Comparison of ENCODE assay signal across 26 cellular contexts in the genomic region with DNA sequence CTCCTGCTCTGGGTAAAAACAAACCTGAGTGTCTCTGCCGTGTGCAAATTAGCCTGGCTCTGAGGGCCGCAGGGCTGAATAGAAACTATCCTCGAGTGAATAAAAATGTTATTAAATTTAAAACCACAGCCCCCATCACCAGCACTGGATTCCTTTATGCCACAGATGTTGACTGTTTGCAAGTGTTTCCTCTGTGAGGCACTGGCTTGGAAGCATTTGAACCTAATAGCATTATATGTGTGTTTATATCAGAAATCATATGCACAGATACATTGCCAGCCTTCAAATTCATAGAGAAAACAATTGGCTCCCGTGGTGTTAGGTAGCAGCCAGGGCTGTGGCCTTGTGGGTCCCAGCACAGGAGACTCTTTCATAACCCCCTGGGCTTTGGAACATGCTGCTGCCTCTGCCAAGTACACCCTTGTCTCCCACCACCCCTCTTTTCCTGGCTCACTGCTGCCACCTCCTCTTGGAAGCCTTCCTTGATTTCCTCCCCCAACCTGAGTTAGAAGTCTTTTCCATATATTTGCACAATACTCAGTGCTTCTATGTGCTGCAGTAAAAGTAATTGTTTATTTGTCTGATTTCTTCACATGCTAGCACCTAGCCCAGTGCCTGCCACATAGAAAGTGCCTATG.
DNase-seq lines count a peak whose midpoint lies in the region; ATAC-seq and TF ChIP-seq lines count a peak whose summit lies in the region.
"Had no signal": no experiment of that assay in that cellular context is flagged by ENCODE, and none has a peak within 500 bp of the region (broad histone marks: within the 10 kb centered on the region; RNA-seq: fewer than 3 reads in every experiment).

No MANE protein-coding gene starts in this region.

- intact Hi-C loops in ovary (cut with DNase I): no loop called here

- ATAC-seq in HG02885 (IDR thresholded peaks at IDR 0.05; ENCODE audit: poor library complexity, unreplicated experiment) (peak; percentile 10), memory B cell (ENCODE audit: low read depth) (no peak), HG02588 (IDR thresholded peaks at IDR 0.05; ENCODE audit: unreplicated experiment) (no peak)
- ATAC-seq: left lung, psoas muscle, upper lobe of right lung had no signal

- H3K27me3 ChIP-seq in ovary: no peaks in the 10 kb centered on the region
- H3K27me3 ChIP-seq: foreskin keratinocyte, left lung, upper lobe of right lung had no signal

- H3K36me3 Mint-ChIP-seq in memory B cell: no peaks in the 10 kb centered on the region
- no peaks in the 10 kb centered on the region for H3K36me3 Mint-ChIP-seq in type B pancreatic cell
- H3K36me3 Mint-ChIP-seq: immature natural killer cell had no signal

- CTCF ChIA-PET in AG04449 (lab: Yijun Ruan, JAX): interaction anchor here (1.1 to 1.2 kb wide), 2 partner anchors 13 to 88 kb away, joined by 3 read pairs; no protein-coding TSS in a partner anchor

- H3K4me3 ChIP-seq in AG04449 (ENCODE audit: low read depth, low read length) (0 out of 2 replicates have a peak overlapping the region, but pooled peaks have one; percentile 9), WI38 (ENCODE audit: low read depth, low read length) (peak overlapping the region; percentile 8; the same call in 1 of the 2 replicates), ovary (no peak overlapping the region)
- H3K4me3 ChIP-seq: left lung, psoas muscle, skin epidermis, upper lobe of right lung had no signal

- H3K27me3 Mint-ChIP-seq in memory B cell (no peaks in the 10 kb centered on the region), type B pancreatic cell (peaks cover 13% of the 10 kb centered on the region)
- H3K27me3 Mint-ChIP-seq: activated naive CD4-positive, alpha-beta T cell treated with anti-CD3 and anti-CD28 coated beads, Interleukin-2, amount 50 U/mL, for 24 hours had no signal

- POLR2A ChIA-PET in AG04449 (lab: Yijun Ruan, JAX): no interaction called here

- TF ChIP-seq EP300 in ovary (IDR thresholded peaks at IDR 0.05): no peak

- no peak overlapping the region for H3K4me3 Mint-ChIP-seq in memory B cell
- H3K4me3 Mint-ChIP-seq in type B pancreatic cell: no peak overlapping the region
- H3K4me3 Mint-ChIP-seq: activated naive CD4-positive, alpha-beta T cell treated with anti-CD3 and anti-CD28 coated beads, Interleukin-2, amount 50 U/mL, for 24 hours; activated T-cell treated with anti-CD3 and anti-CD28 coated beads, Interleukin-2, amount 50 U/mL, for 4 hours; immature natural killer cell; neural crest cell had no signal

- H3K27ac Mint-ChIP-seq in memory B cell (peak overlapping the region; percentile 75), type B pancreatic cell (no peak overlapping the region)
- H3K27ac Mint-ChIP-seq: activated naive CD4-positive, alpha-beta T cell treated with anti-CD3 and anti-CD28 coated beads, Interleukin-2, amount 50 U/mL, for 24 hours; immature natural killer cell had no signal

- DNase-seq in AG04449 (ENCODE audit: low read depth, low spot score) (no peak), memory B cell (ENCODE audit: low spot score in 2 of 2) (no peak), ovary (no peak), type B pancreatic cell (ENCODE audit: extremely low spot score, unreplicated experiment) (no peak), NCI-H2171 (lab: John Stamatoyannopoulos, UW) (no peak)
- DNase-seq: activated CD4-positive, alpha-beta T cell treated with anti-CD3 and anti-CD28 coated beads for 1 hour; activated T-cell treated with anti-CD3 and anti-CD28 coated beads, Interleukin-2, amount 50 U/mL, for 4 hours; anterior cingulate cortex; Calu3; central memory CD4-positive, alpha-beta T cell; immature natural killer cell; left lung; NCI-H187 treated with DMSO at 0.1 percent for 48 hours; NCI-H345; NCI-H82; psoas muscle; Right ventricle myocardium superior; upper lobe of right lung had no signal

- H3K27ac ChIP-seq in ovary: no peak overlapping the region
- H3K27ac ChIP-seq: C4-2B, foreskin keratinocyte, left lung, psoas muscle, skin epidermis, upper lobe of right lung had no signal

- no peak for TF ChIP-seq POLR2A in ovary (IDR thresholded peaks at IDR 0.05)

- H3K9me3 Mint-ChIP-seq in memory B cell (no peaks in the 10 kb centered on the region), type B pancreatic cell (no peaks in the 10 kb centered on the region)
- H3K9me3 Mint-ChIP-seq: activated naive CD4-positive, alpha-beta T cell treated with anti-CD3 and anti-CD28 coated beads, Interleukin-2, amount 50 U/mL, for 24 hours; immature natural killer cell had no signal

- peaks cover 2% of the 10 kb centered on the region for H3K4me1 Mint-ChIP-seq in memory B cell
- no peaks in the 10 kb centered on the region for H3K4me1 Mint-ChIP-seq in type B pancreatic cell (ENCODE audit: unreplicated experiment)
- H3K4me1 Mint-ChIP-seq: activated naive CD4-positive, alpha-beta T cell treated with anti-CD3 and anti-CD28 coated beads, Interleukin-2, amount 50 U/mL, for 24 hours had no signal

- WGBS in ovary, 3 donors: 34 to 50% (median 40%) methylated on average over 4 of the region's 4 CpGs

- H3K9me3 ChIP-seq in ovary: no peaks in the 10 kb centered on the region
- H3K9me3 ChIP-seq: left lung, psoas muscle, upper lobe of right lung had no signal

- H3K36me3 ChIP-seq in ovary: no peaks in the 10 kb centered on the region
- H3K36me3 ChIP-seq: left lung, upper lobe of right lung had no signal

- H3K4me1 ChIP-seq in ovary (ENCODE audit: insufficient read depth): no peaks in the 10 kb centered on the region
- H3K4me1 ChIP-seq: left lung, psoas muscle, upper lobe of right lung had no signal

- TF ChIP-seq CTCF in AG04449 (IDR thresholded peaks at IDR 0.05; ENCODE audit: insufficient read depth, low read length, missing control alignments) (no peak), WI38 (IDR thresholded peaks at IDR 0.05; ENCODE audit: low read depth, low read length) (no peak), ovary (IDR thresholded peaks at IDR 0.05) (no peak), type B pancreatic cell (conservative IDR thresholded peaks at IDR 0.05) (no peak)
